In genomic region chr2:149428783-149429182, GRCh38 we compare ENCODE assay signal across 5 cellular contexts.
"Had no signal": no experiment of that assay in that cellular context is flagged by ENCODE, and none has a peak within 500 bp of the region (broad histone marks: within the 10 kb centered on the region; RNA-seq: fewer than 3 reads in every experiment).

No MANE protein-coding gene starts in this region.

- H3K27ac Mint-ChIP-seq: GM23338, H9 had no signal

- H2AFZ ChIP-seq: GM23338 had no signal

- DNase-seq: H9, HCEC 1CT, IMR-90 had no signal

- H3K4me3 ChIP-seq: GM23338, K562 had no signal

- H3K4me2 ChIP-seq: GM23338 had no signal

- H3K4me3 Mint-ChIP-seq: GM23338, H9 had no signal

- ATAC-seq: GM23338, K562 had no signal

- H3K9me3 Mint-ChIP-seq: GM23338, H9 had no signal
